ENCODE assay signal across 2 cellular contexts in the genomic region with DNA sequence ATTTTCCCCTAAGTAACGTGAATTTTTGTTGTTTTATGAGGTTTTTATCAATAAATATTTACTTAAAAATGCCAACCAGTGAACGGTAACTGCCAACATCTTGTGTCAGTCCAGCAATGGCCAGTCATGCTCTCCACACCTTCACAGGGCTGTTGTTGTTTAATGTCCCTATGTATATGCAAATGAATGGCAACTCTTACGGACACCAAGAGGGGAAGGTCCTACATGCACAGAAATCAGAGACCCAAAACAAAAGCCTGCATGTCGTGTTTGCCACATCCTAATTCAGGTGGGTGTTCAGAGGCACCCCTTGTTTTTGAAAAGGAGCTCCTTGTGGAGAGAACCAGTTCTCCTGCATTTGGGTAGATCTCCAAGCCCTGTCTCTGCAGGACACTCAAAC.
TF ChIP-seq lines count a peak whose summit lies in the region.

No MANE protein-coding gene starts in this region.

TF ChIP-seq in GM23338, 12 proteins besides CTCF, POLR2A, EP300 and RAD21:
- TF ChIP-seq, protein P1, sequence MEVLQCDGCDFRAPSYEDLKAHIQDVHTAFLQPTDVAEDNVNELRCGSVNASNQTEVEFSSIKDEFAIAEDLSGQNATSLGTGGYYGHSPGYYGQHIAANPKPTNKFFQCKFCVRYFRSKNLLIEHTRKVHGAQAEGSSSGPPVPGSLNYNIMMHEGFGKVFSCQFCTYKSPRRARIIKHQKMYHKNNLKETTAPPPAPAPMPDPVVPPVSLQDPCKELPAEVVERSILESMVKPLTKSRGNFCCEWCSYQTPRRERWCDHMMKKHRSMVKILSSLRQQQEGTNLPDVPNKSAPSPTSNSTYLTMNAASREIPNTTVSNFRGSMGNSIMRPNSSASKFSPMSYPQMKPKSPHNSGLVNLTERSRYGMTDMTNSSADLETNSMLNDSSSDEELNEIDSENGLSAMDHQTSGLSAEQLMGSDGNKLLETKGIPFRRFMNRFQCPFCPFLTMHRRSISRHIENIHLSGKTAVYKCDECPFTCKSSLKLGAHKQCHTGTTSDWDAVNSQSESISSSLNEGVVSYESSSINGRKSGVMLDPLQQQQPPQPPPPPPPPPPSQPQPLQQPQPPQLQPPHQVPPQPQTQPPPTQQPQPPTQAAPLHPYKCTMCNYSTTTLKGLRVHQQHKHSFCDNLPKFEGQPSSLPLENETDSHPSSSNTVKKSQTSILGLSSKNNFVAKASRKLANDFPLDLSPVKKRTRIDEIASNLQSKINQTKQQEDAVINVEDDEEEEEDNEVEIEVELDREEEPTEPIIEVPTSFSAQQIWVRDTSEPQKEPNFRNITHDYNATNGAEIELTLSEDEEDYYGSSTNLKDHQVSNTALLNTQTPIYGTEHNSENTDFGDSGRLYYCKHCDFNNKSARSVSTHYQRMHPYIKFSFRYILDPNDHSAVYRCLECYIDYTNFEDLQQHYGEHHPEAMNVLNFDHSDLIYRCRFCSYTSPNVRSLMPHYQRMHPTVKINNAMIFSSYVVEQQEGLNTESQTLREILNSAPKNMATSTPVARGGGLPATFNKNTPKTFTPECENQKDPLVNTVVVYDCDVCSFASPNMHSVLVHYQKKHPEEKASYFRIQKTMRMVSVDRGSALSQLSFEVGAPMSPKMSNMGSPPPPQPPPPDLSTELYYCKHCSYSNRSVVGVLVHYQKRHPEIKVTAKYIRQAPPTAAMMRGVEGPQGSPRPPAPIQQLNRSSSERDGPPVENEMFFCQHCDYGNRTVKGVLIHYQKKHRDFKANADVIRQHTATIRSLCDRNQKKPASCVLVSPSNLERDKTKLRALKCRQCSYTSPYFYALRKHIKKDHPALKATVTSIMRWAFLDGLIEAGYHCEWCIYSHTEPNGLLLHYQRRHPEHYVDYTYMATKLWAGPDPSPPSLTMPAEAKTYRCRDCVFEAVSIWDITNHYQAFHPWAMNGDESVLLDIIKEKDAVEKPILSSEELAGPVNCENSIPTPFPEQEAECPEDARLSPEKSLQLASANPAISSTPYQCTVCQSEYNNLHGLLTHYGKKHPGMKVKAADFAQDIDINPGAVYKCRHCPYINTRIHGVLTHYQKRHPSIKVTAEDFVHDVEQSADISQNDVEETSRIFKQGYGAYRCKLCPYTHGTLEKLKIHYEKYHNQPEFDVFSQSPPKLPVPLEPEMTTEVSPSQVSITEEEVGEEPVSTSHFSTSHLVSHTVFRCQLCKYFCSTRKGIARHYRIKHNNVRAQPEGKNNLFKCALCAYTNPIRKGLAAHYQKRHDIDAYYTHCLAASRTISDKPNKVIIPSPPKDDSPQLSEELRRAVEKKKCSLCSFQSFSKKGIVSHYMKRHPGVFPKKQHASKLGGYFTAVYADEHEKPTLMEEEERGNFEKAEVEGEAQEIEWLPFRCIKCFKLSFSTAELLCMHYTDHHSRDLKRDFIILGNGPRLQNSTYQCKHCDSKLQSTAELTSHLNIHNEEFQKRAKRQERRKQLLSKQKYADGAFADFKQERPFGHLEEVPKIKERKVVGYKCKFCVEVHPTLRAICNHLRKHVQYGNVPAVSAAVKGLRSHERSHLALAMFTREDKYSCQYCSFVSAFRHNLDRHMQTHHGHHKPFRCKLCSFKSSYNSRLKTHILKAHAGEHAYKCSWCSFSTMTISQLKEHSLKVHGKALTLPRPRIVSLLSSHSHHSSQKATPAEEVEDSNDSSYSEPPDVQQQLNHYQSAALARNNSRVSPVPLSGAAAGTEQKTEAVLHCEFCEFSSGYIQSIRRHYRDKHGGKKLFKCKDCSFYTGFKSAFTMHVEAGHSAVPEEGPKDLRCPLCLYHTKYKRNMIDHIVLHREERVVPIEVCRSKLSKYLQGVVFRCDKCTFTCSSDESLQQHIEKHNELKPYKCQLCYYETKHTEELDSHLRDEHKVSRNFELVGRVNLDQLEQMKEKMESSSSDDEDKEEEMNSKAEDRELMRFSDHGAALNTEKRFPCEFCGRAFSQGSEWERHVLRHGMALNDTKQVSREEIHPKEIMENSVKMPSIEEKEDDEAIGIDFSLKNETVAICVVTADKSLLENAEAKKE (CRISPR knock-in tag; IDR thresholded peaks at IDR 0.05), result peak; percentile 41; the same call in 1 of the 2 replicates
- TF ChIP-seq ZNF114 (CRISPR knock-in tag; IDR thresholded peaks at IDR 0.05), result no peak

TF ChIP-seq in WTC11, 78 proteins besides CTCF, POLR2A, EP300 and RAD21 (continued from another document):
- TF ChIP-seq, protein P2, sequence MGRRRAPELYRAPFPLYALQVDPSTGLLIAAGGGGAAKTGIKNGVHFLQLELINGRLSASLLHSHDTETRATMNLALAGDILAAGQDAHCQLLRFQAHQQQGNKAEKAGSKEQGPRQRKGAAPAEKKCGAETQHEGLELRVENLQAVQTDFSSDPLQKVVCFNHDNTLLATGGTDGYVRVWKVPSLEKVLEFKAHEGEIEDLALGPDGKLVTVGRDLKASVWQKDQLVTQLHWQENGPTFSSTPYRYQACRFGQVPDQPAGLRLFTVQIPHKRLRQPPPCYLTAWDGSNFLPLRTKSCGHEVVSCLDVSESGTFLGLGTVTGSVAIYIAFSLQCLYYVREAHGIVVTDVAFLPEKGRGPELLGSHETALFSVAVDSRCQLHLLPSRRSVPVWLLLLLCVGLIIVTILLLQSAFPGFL (CRISPR knock-in tag; IDR thresholded peaks at IDR 0.05; ENCODE audit: borderline replicate concordance), result no peak
- TF ChIP-seq SP1 (CRISPR knock-in tag; conservative IDR thresholded peaks at IDR 0.05) (no peak), IRF1 (CRISPR knock-in tag; IDR thresholded peaks at IDR 0.05) (no peak)
